Comparison of ENCODE assay signal across 1 cellular context in genomic region chr11:125887373-125888324, GRCh38.
TF ChIP-seq lines count a peak whose summit lies in the region.

TSS of gene HYLS1 (plus strand) at chr11:125887668. CDS start at chr11:125899369, 11,701 bp downstream.

TF ChIP-seq in HepG2, 621 proteins besides CTCF, POLR2A, EP300 and RAD21 (continued from another document and continues in another):
- no peak for TF ChIP-seq ZNF407 (CRISPR knock-in tag; IDR thresholded peaks at IDR 0.05; ENCODE audit: not compliant biosample characterization)
- no peak; the same call in 1 of the 2 replicates for TF ChIP-seq NCOA5 (CRISPR knock-in tag; IDR thresholded peaks at IDR 0.05)
- no peak for TF ChIP-seq ZNF354B (CRISPR knock-in tag; IDR thresholded peaks at IDR 0.05)
- TF ChIP-seq GPN1 (CRISPR knock-in tag; IDR thresholded peaks at IDR 0.05; ENCODE audit: borderline replicate concordance) = no peak
- TF ChIP-seq RFX3 (CRISPR knock-in tag; IDR thresholded peaks at IDR 0.05) = no peak
- TF ChIP-seq THAP11 (CRISPR knock-in tag; IDR thresholded peaks at IDR 0.05) = peak; percentile 2; the same call in 1 of the 2 replicates
- no peak; the same call in 1 of the 2 replicates for TF ChIP-seq IKZF5 (CRISPR knock-in tag; IDR thresholded peaks at IDR 0.05)
- no peak for TF ChIP-seq ZNF678 (CRISPR knock-in tag; IDR thresholded peaks at IDR 0.05)
- TF ChIP-seq ZNF879 (CRISPR knock-in tag; IDR thresholded peaks at IDR 0.05) = no peak; the same call in 1 of the 2 replicates
- no peak for TF ChIP-seq FOXA3 (CRISPR knock-in tag; IDR thresholded peaks at IDR 0.05)
- TF ChIP-seq RNF2 (conservative IDR thresholded peaks at IDR 0.05; ENCODE audit: low read depth) = peak; percentile 74
- TF ChIP-seq ZBTB37 (CRISPR knock-in tag; IDR thresholded peaks at IDR 0.05) = no peak
- TF ChIP-seq U2AF1 (optimal IDR thresholded peaks at IDR 0.05; ENCODE audit: low read depth, low read length) = no peak
- peak; percentile 38; the same call in 1 of the 2 replicates for TF ChIP-seq ZNF414 (CRISPR knock-in tag; IDR thresholded peaks at IDR 0.05)
- 0 out of 2 replicates have a peak, but pooled peaks have one; percentile 30 for TF ChIP-seq RARA (CRISPR knock-in tag; IDR thresholded peaks at IDR 0.05)
- no peak for TF ChIP-seq THYN1 (CRISPR knock-in tag; IDR thresholded peaks at IDR 0.05; ENCODE audit: borderline replicate concordance, low read depth)
- 0 out of 2 replicates have a peak, but pooled peaks have one; percentile 26 for TF ChIP-seq ZNF205 (CRISPR knock-in tag; IDR thresholded peaks at IDR 0.05)
- no peak for TF ChIP-seq TRIM24 (CRISPR knock-in tag; IDR thresholded peaks at IDR 0.05)
- no peak for TF ChIP-seq ZFP62 (CRISPR knock-in tag; IDR thresholded peaks at IDR 0.05)
- no peak for TF ChIP-seq ZHX2 (IDR thresholded peaks at IDR 0.05; ENCODE audit: low read depth)
- TF ChIP-seq ZHX2 (CRISPR knock-in tag; IDR thresholded peaks at IDR 0.05; ENCODE audit: borderline replicate concordance) = no peak
- no peak for TF ChIP-seq ZNF510 (CRISPR knock-in tag; IDR thresholded peaks at IDR 0.05; ENCODE audit: low read depth)
- no peak for TF ChIP-seq SIX4 (CRISPR knock-in tag; IDR thresholded peaks at IDR 0.05)
- no peak for TF ChIP-seq ZFP90 (CRISPR knock-in tag; IDR thresholded peaks at IDR 0.05; ENCODE audit: borderline replicate concordance)
- TF ChIP-seq ZNF747 (CRISPR knock-in tag; IDR thresholded peaks at IDR 0.05; ENCODE audit: borderline replicate concordance) = no peak
- TF ChIP-seq NR1H2 (CRISPR knock-in tag; IDR thresholded peaks at IDR 0.05; ENCODE audit: borderline replicate concordance, low read depth) = 0 out of 2 replicates have a peak, but pooled peaks have one; percentile 63
- no peak for TF ChIP-seq NFRKB (IDR thresholded peaks at IDR 0.05)
- no peak for TF ChIP-seq ATRX (CRISPR knock-in tag; IDR thresholded peaks at IDR 0.05; ENCODE audit: borderline replicate concordance)
- TF ChIP-seq CBX1 (IDR thresholded peaks at IDR 0.05; ENCODE audit: low read depth) = no peak
- peak; percentile 80 for TF ChIP-seq ZNF749 (CRISPR knock-in tag; IDR thresholded peaks at IDR 0.05; ENCODE audit: borderline replicate concordance)
- no peak for TF ChIP-seq ZEB1 (IDR thresholded peaks at IDR 0.05; ENCODE audit: insufficient replicate concordance, low read depth)
- TF ChIP-seq ATM (IDR thresholded peaks at IDR 0.05; ENCODE audit: borderline replicate concordance) = no peak
- TF ChIP-seq TARDBP (CRISPR knock-in tag; IDR thresholded peaks at IDR 0.05) = no peak
- no peak for TF ChIP-seq TCF7L2 (IDR thresholded peaks at IDR 0.05; ENCODE audit: low read depth, low read length)
- TF ChIP-seq KAT2B (IDR thresholded peaks at IDR 0.05; ENCODE audit: borderline replicate concordance, low read depth, low read length) = no peak
- TF ChIP-seq ZNF773 (CRISPR knock-in tag; IDR thresholded peaks at IDR 0.05; ENCODE audit: borderline replicate concordance) = no peak
- no peak for TF ChIP-seq RELA (CRISPR knock-in tag; IDR thresholded peaks at IDR 0.05)
- TF ChIP-seq MBNL3 (CRISPR knock-in tag; conservative IDR thresholded peaks at IDR 0.05) = no peak
- no peak for TF ChIP-seq TAF15 (IDR thresholded peaks at IDR 0.05; ENCODE audit: low read depth, low read length, poor library complexity, severe bottlenecking)
- no peak for TF ChIP-seq ZNF513 (CRISPR knock-in tag; conservative IDR thresholded peaks at IDR 0.05)
- TF ChIP-seq ZFP36L1 (CRISPR knock-in tag; IDR thresholded peaks at IDR 0.05) = no peak
